Comparison of ENCODE assay signal across 20 cellular contexts in the genomic region with DNA sequence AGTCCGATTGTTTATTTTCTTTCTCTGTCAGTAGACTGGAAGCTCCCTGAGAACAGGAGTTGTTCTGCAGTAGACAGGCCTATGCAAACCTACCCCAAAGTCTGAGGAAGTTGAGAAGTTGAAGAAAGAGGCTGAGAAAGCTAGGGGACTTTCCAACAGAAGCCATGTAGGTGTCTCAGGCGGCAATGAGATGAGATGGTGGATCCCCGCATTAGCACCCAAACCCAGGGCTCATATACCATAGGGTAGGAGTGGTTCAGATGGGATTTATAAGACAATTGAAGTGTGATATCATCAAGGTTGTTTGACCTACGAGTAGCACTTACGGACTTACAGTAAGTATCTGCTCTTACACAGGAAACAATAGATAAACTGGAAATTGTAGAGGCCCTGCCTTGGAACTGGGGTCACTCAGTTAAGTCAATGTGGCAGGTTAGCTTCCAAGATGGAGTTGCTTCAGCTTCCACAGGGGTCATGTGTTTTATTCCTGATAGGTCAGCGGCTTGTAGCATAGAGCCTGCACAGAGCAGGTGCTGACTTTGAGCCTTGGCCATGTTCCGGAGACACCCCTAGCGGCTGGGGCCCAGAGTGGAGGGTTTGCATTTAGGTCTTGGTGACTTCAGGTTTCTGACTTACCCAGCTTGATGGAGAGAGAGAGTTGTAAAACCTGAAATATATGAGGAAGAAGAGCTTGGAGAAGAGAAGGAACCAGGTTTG. TPM values are rescaled to one million over a fixed set of nuclear protein-coding genes. Genes with fewer than 3 reads are reported as not detected.
A peak's percentile ranks its signal among the peaks of the same experiment; 100 is the strongest.
DNase-seq lines count a peak whose midpoint lies in the region; ATAC-seq and FAIRE-seq lines count a peak whose summit lies in the region.
"Had no signal": no experiment of that assay in that cellular context is flagged by ENCODE, and none has a peak within 500 bp of the region (broad histone marks: within the 10 kb centered on the region; RNA-seq: fewer than 3 reads in every experiment).

No MANE protein-coding gene starts in this region.

- no peak for DNase-seq in stimulated activated naive CD8-positive, alpha-beta T cell treated with anti-CD3 and anti-CD28 coated beads, Interleukin-15, Interleukin-2, amounts not matched to agents 100 U/mL and 50 U/mL, for 24 hours
- peak; percentile 25 for DNase-seq in activated CD8-positive, alpha-beta memory T cell treated with anti-CD3 and anti-CD28 coated beads, Interleukin-2, amount 10 ng/mL, durations not matched to agents 7 days and 5 days
- DNase-seq in immature natural killer cell, result no peak
- no peak for DNase-seq in stimulated activated naive CD8-positive, alpha-beta T cell treated with anti-CD3 and anti-CD28 coated beads, Interleukin-15, amount 100 ng/mL, for 72 hours
- DNase-seq in urothelium cell line (ENCODE audit: low spot score), result no peak
- no peak for DNase-seq in small intestine
- DNase-seq: Calu3; HCEC 1CT; KBM-7; lower lobe of right lung; NCI-H1930; stimulated activated CD4-positive, alpha-beta T cell treated with anti-CD3 and anti-CD28 coated beads, Interleukin-4, amount 100 ng/mL, for 24 hours; testis had no signal

- peaks cover 20% of the 10 kb centered on the region for H3K36me3 Mint-ChIP-seq in stimulated activated naive CD8-positive, alpha-beta T cell treated with anti-CD3 and anti-CD28 coated beads, Interleukin-15, Interleukin-2, amounts not matched to agents 100 ng/mL and 50 ng/mL, for 24 hours (ENCODE audit: low read depth)
- peaks cover 45% of the 10 kb centered on the region for H3K36me3 Mint-ChIP-seq in activated CD8-positive, alpha-beta memory T cell treated with anti-CD3 and anti-CD28 coated beads, Interleukin-2, amount 10 ng/mL, durations not matched to agents 7 days and 5 days
- peaks cover 7 to 12% (median 7%) of the 10 kb centered on the region in 3 donors for H3K36me3 Mint-ChIP-seq in immature natural killer cell

- H3K27me3 Mint-ChIP-seq in stimulated activated naive CD8-positive, alpha-beta T cell treated with anti-CD3 and anti-CD28 coated beads, Interleukin-15, Interleukin-2, amounts not matched to agents 100 ng/mL and 50 ng/mL, for 24 hours, result no peaks in the 10 kb centered on the region
- peaks cover 3% of the 10 kb centered on the region for H3K27me3 Mint-ChIP-seq in activated CD8-positive, alpha-beta memory T cell treated with anti-CD3 and anti-CD28 coated beads, Interleukin-2, amount 10 ng/mL, durations not matched to agents 7 days and 5 days
- H3K27me3 Mint-ChIP-seq in immature natural killer cell (ENCODE audit: low read depth in 3 of 3), result peaks cover 13 to 29% (median 23%) of the 10 kb centered on the region in 3 donors
- no peaks in the 10 kb centered on the region for H3K27me3 Mint-ChIP-seq in stimulated activated naive CD8-positive, alpha-beta T cell treated with anti-CD3 and anti-CD28 coated beads, Interleukin-15, amount 100 ng/mL, for 72 hours
- H3K27me3 Mint-ChIP-seq: progenitor cell of endocrine pancreas had no signal

- CTCF ChIA-PET in activated CD8-positive, alpha-beta memory T cell treated with anti-CD3 and anti-CD28 coated beads, Interleukin-2, amount 10 ng/mL, durations not matched to agents 7 days and 5 days (lab: Charles Lee), result interaction anchor here (0.8 to 12.6 kb wide), 6 partner anchors 11 to 37 kb away, joined by 3 to 177 read pairs (median 12); no protein-coding TSS in a partner anchor

- H3K36me3 ChIP-seq in small intestine (ENCODE audit: control insufficient read depth in 2 of 2, insufficient read depth in 2 of 2, low read length in 2 of 2), result no peaks in the 10 kb centered on the region
- H3K36me3 ChIP-seq: lower lobe of right lung had no signal

- no peak overlapping the region for H3K4me3 ChIP-seq in small intestine (ENCODE audit: low read depth in 1 of 2, low read length in 2 of 2)
- H3K4me3 ChIP-seq: lower lobe of right lung, testis had no signal

- H3K9me3 Mint-ChIP-seq in stimulated activated naive CD8-positive, alpha-beta T cell treated with anti-CD3 and anti-CD28 coated beads, Interleukin-15, Interleukin-2, amounts not matched to agents 100 ng/mL and 50 ng/mL, for 24 hours, result peaks cover 5% of the 10 kb centered on the region
- H3K9me3 Mint-ChIP-seq in activated CD8-positive, alpha-beta memory T cell treated with anti-CD3 and anti-CD28 coated beads, Interleukin-2, amount 10 ng/mL, durations not matched to agents 7 days and 5 days (ENCODE audit: low read depth), result no peaks in the 10 kb centered on the region
- H3K9me3 Mint-ChIP-seq in immature natural killer cell, result peaks cover 0 to 6% (median 0%) of the 10 kb centered on the region in 6 donors
- H3K9me3 Mint-ChIP-seq in stimulated activated naive CD8-positive, alpha-beta T cell treated with anti-CD3 and anti-CD28 coated beads, Interleukin-15, amount 100 ng/mL, for 72 hours, result peaks cover 6 to 7% of the 10 kb centered on the region in 2 donors

- no peak overlapping the region for H3K27ac ChIP-seq in small intestine (ENCODE audit: low read depth in 1 of 2, low read length in 1 of 2)
- H3K27ac ChIP-seq: lower lobe of right lung, testis had no signal

- no peaks in the 10 kb centered on the region for H3K9me3 ChIP-seq in small intestine (ENCODE audit: control insufficient read depth, low read depth)
- H3K9me3 ChIP-seq: lower lobe of right lung, testis had no signal

- H3K4me1 Mint-ChIP-seq in stimulated activated naive CD8-positive, alpha-beta T cell treated with anti-CD3 and anti-CD28 coated beads, Interleukin-15, Interleukin-2, amounts not matched to agents 100 ng/mL and 50 ng/mL, for 24 hours (ENCODE audit: low read depth), result peaks cover 79% of the 10 kb centered on the region
- H3K4me1 Mint-ChIP-seq in activated CD8-positive, alpha-beta memory T cell treated with anti-CD3 and anti-CD28 coated beads, Interleukin-2, amount 10 ng/mL, durations not matched to agents 7 days and 5 days, result peaks cover 70% of the 10 kb centered on the region
- H3K4me1 Mint-ChIP-seq in immature natural killer cell, result peaks cover 75 to 78% of the 10 kb centered on the region in 2 donors
- peaks cover 72% of the 10 kb centered on the region for H3K4me1 Mint-ChIP-seq in stimulated activated naive CD8-positive, alpha-beta T cell treated with anti-CD3 and anti-CD28 coated beads, Interleukin-15, amount 100 ng/mL, for 72 hours

- H3K4me1 ChIP-seq in small intestine (ENCODE audit: control insufficient read depth in 2 of 2, insufficient read depth in 1 of 2, low read depth in 1 of 2, low read length in 1 of 2), result peaks cover 2 to 10% of the 10 kb centered on the region in 2 donors

- ATAC-seq in stimulated activated naive CD8-positive, alpha-beta T cell treated with anti-CD3 and anti-CD28 coated beads, Interleukin-15, Interleukin-2, amounts not matched to agents 100 U/mL and 50 U/mL, for 24 hours, result no peak
- no peak for ATAC-seq in activated CD8-positive, alpha-beta memory T cell treated with anti-CD3 and anti-CD28 coated beads, Interleukin-2, amount 10 ng/mL, durations not matched to agents 7 days and 5 days
- no peak for ATAC-seq in stimulated activated naive CD8-positive, alpha-beta T cell treated with anti-CD3 and anti-CD28 coated beads, Interleukin-15, amount 100 ng/mL, for 72 hours
- no peak for ATAC-seq in HG02798 (IDR thresholded peaks at IDR 0.05; ENCODE audit: poor library complexity, unreplicated experiment)
- ATAC-seq: lower lobe of right lung had no signal

- FAIRE-seq in urothelium cell line (lab: Jason Lieb, UNC), result no peak
- no peak for FAIRE-seq in small intestine (lab: Jason Lieb, UNC)

- H3K27ac Mint-ChIP-seq in stimulated activated naive CD8-positive, alpha-beta T cell treated with anti-CD3 and anti-CD28 coated beads, Interleukin-15, Interleukin-2, amounts not matched to agents 100 ng/mL and 50 ng/mL, for 24 hours, result peak overlapping the region; percentile 93
- H3K27ac Mint-ChIP-seq in activated CD8-positive, alpha-beta memory T cell treated with anti-CD3 and anti-CD28 coated beads, Interleukin-2, amount 10 ng/mL, durations not matched to agents 7 days and 5 days, result peak overlapping the region; percentile 0
- H3K27ac Mint-ChIP-seq in immature natural killer cell, result peak overlapping the region; percentile 54 to 98 (median 95)
- peak overlapping the region in 1 of 2 donors; percentile 50 for H3K27ac Mint-ChIP-seq in stimulated activated naive CD8-positive, alpha-beta T cell treated with anti-CD3 and anti-CD28 coated beads, Interleukin-15, amount 100 ng/mL, for 72 hours
- H3K27ac Mint-ChIP-seq: progenitor cell of endocrine pancreas had no signal

- WGBS in small intestine, 3 donors, result 92 to 96% (median 95%) methylated on average over 8 of the region's 8 CpGs

- peak overlapping the region; percentile 7 for H3K4me3 Mint-ChIP-seq in stimulated activated naive CD8-positive, alpha-beta T cell treated with anti-CD3 and anti-CD28 coated beads, Interleukin-15, Interleukin-2, amounts not matched to agents 100 ng/mL and 50 ng/mL, for 24 hours
- no peak overlapping the region for H3K4me3 Mint-ChIP-seq in activated CD8-positive, alpha-beta memory T cell treated with anti-CD3 and anti-CD28 coated beads, Interleukin-2, amount 10 ng/mL, durations not matched to agents 7 days and 5 days
- H3K4me3 Mint-ChIP-seq in immature natural killer cell, result peak overlapping the region; percentile 28 to 71 (median 60)
- H3K4me3 Mint-ChIP-seq in stimulated activated naive CD8-positive, alpha-beta T cell treated with anti-CD3 and anti-CD28 coated beads, Interleukin-15, amount 100 ng/mL, for 72 hours, result peak overlapping the region; percentile 14 to 41

- H3K27me3 ChIP-seq in small intestine (ENCODE audit: control insufficient read depth in 2 of 2, insufficient read depth in 2 of 2, low read length in 2 of 2), result no peaks in the 10 kb centered on the region
- H3K27me3 ChIP-seq: testis had no signal

RNA-seq across cellular contexts. Expression of gene PSD4, which starts 2.3 kb away (rescaled TPM):
- 100 to 1,000 TPM; 314 to 388 TPM for total RNA-seq in activated CD8-positive, alpha-beta memory T cell treated with anti-CD3 and anti-CD28 coated beads, Interleukin-2, amount 10 ng/mL, durations not matched to agents 7 days and 5 days
- polyA plus RNA-seq in immature natural killer cell (10 to 100 TPM; 17.0 to 72.3 (median 20.6) TPM), small intestine (10 to 100 TPM; 24.7 to 39.2 (median 31.8) TPM)
- total RNA-seq: G401 had no signal

RNA-seq across cellular contexts. Expression of gene IL1RN, which starts 44.1 kb away (rescaled TPM):
- total RNA-seq in activated CD8-positive, alpha-beta memory T cell treated with anti-CD3 and anti-CD28 coated beads, Interleukin-2, amount 10 ng/mL, durations not matched to agents 7 days and 5 days, result 1 to 10 TPM; 1.8 TPM
- polyA plus RNA-seq in immature natural killer cell (1 to 10 TPM in 2 of 3 donors, under 1 TPM in 1; 0.44 to 2.3 (median 1.9) TPM), small intestine (10 to 100 TPM; 21.3 to 69.8 (median 27.3) TPM)
- total RNA-seq: fibroblast of lung, G401, myocyte, progenitor cell of endocrine pancreas, skeletal muscle tissue had no signal

Comparison
In these comparisons a context has a peak if more than half of its experiments do, and no peak if none do; other contexts are left out.
1. RNA of gene IL1RN, which starts 44.1 kb away (polyA plus RNA-seq): 21.3 to 69.8 TPM in small intestine; 0.44 to 2.3 TPM in immature natural killer cell; every median in the first group is over 4 times any median in the second.